Comparison of ENCODE assay signal across 20 cellular contexts in genomic region chr12:55697686-55698085, GRCh38.
"Had no signal": no experiment of that assay in that cellular context is flagged by ENCODE, and none has a peak within 500 bp of the region (broad histone marks: within the 10 kb centered on the region; RNA-seq: fewer than 3 reads in every experiment).

No MANE protein-coding gene starts in this region.

- DNase-seq: activated CD4-positive, alpha-beta T cell treated with anti-CD3 and anti-CD28 coated beads for 36 hours; activated CD4-positive, alpha-beta T cell treated with anti-CD3 and anti-CD28 coated beads, Interleukin-2, amount 50 U/mL, for 4 hours; activated CD8-positive, alpha-beta memory T cell treated with anti-CD3 and anti-CD28 coated beads for 24 hours; activated CD8-positive, alpha-beta memory T cell treated with anti-CD3 and anti-CD28 coated beads, Interleukin-2, amount 50 U/mL, for 4 hours; activated naive CD4-positive, alpha-beta T cell treated with anti-CD3 and anti-CD28 coated beads, Interleukin-2, amount 50 U/mL, for 16 hours; activated T-cell treated with anti-CD3 and anti-CD28 coated beads, Interleukin-2, amount 50 U/mL, for 4 hours; brain microvascular endothelial cell; central memory CD4-positive, alpha-beta T cell; effector memory CD4-positive, alpha-beta T cell; foreskin melanocyte; hippocampal formation; stimulated activated CD4-positive, alpha-beta T cell treated with anti-CD3 and anti-CD28 coated beads, Interleukin-4, amount 100 ng/mL, for 24 hours; stimulated activated naive CD8-positive, alpha-beta T cell treated with anti-CD3 and anti-CD28 coated beads, Interleukin-15, Interleukin-2, amounts not matched to agents 100 U/mL and 50 U/mL, for 24 hours; substantia nigra; T-helper 9 cell; thyroid gland had no signal

- H3K27me3 ChIP-seq: ascending aorta, brain microvascular endothelial cell, neutrophil, thyroid gland had no signal

- H3K4me1 ChIP-seq: parathyroid adenoma, thyroid gland had no signal

- H3K27ac ChIP-seq: brain microvascular endothelial cell, neutrophil, parathyroid adenoma, thyroid gland had no signal

- H3K79me2 ChIP-seq: parathyroid adenoma had no signal

- ATAC-seq: activated CD4-positive, alpha-beta T cell treated with anti-CD3 and anti-CD28 coated beads for 36 hours; activated T-cell treated with anti-CD3 and anti-CD28 coated beads, Interleukin-2, amount 50 U/mL, for 4 hours; esophagus mucosa; stimulated activated naive CD8-positive, alpha-beta T cell treated with anti-CD3 and anti-CD28 coated beads, Interleukin-15, Interleukin-2, amounts not matched to agents 100 U/mL and 50 U/mL, for 24 hours had no signal

- H3K36me3 ChIP-seq: brain microvascular endothelial cell, neutrophil, thyroid gland had no signal

- H3K9ac ChIP-seq: parathyroid adenoma had no signal

- H3K4me3 ChIP-seq: ascending aorta, thyroid gland had no signal

- H3K9me3 ChIP-seq: ascending aorta, neutrophil, thyroid gland had no signal

- H2AFZ ChIP-seq: parathyroid adenoma had no signal
